Comparison of ENCODE assay signal across 1 cellular context in the genomic region with DNA sequence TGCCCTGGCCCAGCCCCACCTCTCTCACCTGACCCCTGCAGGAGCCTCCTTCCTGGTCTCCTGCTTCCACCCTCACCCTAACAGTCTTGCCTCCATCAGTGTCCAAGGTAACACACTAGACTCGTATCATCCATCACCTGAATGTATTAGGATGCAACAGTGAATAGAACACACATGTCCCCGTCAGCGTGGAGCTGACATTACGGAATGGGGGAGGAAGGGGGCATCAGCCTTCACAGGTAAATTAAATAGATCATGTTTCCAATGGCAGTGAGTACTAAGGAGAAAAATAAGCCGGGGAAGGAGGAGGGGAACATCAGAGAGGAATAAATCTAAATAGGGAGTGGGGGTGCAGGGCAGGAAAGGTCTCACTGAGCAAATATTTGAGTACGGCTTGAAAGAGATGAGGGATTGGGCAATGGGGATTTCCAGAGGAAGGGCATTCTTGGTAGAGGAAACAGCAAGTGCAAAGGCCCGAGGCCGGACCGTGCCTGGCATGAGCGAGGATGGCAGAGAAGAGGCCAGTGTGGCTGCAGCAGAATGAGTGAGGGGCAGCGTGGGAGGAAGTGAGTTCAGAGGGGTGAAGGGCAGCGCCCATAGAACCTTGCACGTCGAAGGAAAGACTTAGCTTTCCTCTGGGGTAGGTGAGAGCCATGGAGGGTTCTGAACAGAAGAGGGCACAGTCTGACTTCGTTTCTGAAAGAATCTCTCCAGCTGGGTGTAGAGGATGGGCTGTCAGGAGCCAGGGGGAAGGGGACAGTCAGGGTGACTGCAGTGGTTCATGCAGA.
TF ChIP-seq lines count a peak whose summit lies in the region.

No MANE protein-coding gene starts in this region.

TF ChIP-seq in SK-N-SH treated with all-trans-retinoic acid at 6 μM for 48 hours, 23 proteins besides CTCF, POLR2A, EP300 and RAD21 (continued from another document):
- TF ChIP-seq, protein P1, sequence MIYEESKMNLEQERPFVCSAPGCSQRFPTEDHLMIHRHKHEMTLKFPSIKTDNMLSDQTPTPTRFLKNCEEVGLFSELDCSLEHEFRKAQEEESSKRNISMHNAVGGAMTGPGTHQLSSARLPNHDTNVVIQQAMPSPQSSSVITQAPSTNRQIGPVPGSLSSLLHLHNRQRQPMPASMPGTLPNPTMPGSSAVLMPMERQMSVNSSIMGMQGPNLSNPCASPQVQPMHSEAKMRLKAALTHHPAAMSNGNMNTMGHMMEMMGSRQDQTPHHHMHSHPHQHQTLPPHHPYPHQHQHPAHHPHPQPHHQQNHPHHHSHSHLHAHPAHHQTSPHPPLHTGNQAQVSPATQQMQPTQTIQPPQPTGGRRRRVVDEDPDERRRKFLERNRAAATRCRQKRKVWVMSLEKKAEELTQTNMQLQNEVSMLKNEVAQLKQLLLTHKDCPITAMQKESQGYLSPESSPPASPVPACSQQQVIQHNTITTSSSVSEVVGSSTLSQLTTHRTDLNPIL (CRISPR knock-in tag; IDR thresholded peaks at IDR 0.05; ENCODE audit: low read depth) = no peak
- no peak for TF ChIP-seq ZNF565 (CRISPR knock-in tag; conservative IDR thresholded peaks at IDR 0.05; ENCODE audit: low read depth)
- no peak for TF ChIP-seq OSR1 (CRISPR knock-in tag; IDR thresholded peaks at IDR 0.05)
